In genomic region chr5:181224390-181225234, GRCh38 we compare ENCODE assay signal across 1 cellular context.
TF ChIP-seq lines count a peak whose summit lies in the region.

No MANE protein-coding gene starts in this region.

TF ChIP-seq in IMR-90, 13 proteins besides CTCF, POLR2A, EP300 and RAD21 (continued from another document):
- TF ChIP-seq USF2 (IDR thresholded peaks at IDR 0.05; ENCODE audit: low read depth, low read length) = no peak
